25 cellular contexts compared by ENCODE assay signal in genomic region chr2:167675906-167676305, GRCh38.
DNase-seq lines count a peak whose midpoint lies in the region; ATAC-seq and TF ChIP-seq lines count a peak whose summit lies in the region.
"Had no signal": no experiment of that assay in that cellular context is flagged by ENCODE, and none has a peak within 500 bp of the region (broad histone marks: within the 10 kb centered on the region; RNA-seq: fewer than 3 reads in every experiment).

No MANE protein-coding gene starts in this region.

- H3K4me3 ChIP-seq in Karpas-422 (ENCODE audit: low read length) (no peak overlapping the region), osteoblast (ENCODE audit: insufficient read depth, low read length) (no peak overlapping the region)
- H3K4me3 ChIP-seq: BLaER1, GM12878 had no signal

- no peaks in the 10 kb centered on the region for H3K9me2 ChIP-seq in Karpas-422 (replicated peaks; ENCODE audit: insufficient read depth, low read length)

- TF ChIP-seq CTCF in WTC11 (IDR thresholded peaks at IDR 0.05) = no peak
- TF ChIP-seq CTCF in osteoblast (IDR thresholded peaks at IDR 0.05; ENCODE audit: extremely low read depth, low read depth, low read length) = no peak

- H3K27ac ChIP-seq in Karpas-422 (ENCODE audit: low read length) = no peak overlapping the region
- H3K27ac ChIP-seq in osteoblast (ENCODE audit: low read depth, low read length) = no peak overlapping the region
- H3K27ac ChIP-seq: BLaER1 had no signal

- H3K27ac Mint-ChIP-seq in WTC11 = no peak overlapping the region
- no peak overlapping the region for H3K27ac Mint-ChIP-seq in effector memory CD8-positive, alpha-beta T cell
- H3K27ac Mint-ChIP-seq: CD14-positive monocyte; CD4-positive, alpha-beta memory T cell; CD4-positive, CD25-positive, alpha-beta regulatory T cell; CD8-positive, alpha-beta memory T cell had no signal

- H4K20me1 ChIP-seq in Karpas-422 (ENCODE audit: insufficient read depth, low read depth, low read length) = no peaks in the 10 kb centered on the region
- H4K20me1 ChIP-seq in osteoblast (ENCODE audit: insufficient read depth, low read length) = no peaks in the 10 kb centered on the region
- H4K20me1 ChIP-seq: BLaER1 had no signal

- H3K4me2 ChIP-seq in Karpas-422 (ENCODE audit: low read depth, low read length, poor library complexity, severe bottlenecking) (no peak overlapping the region), osteoblast (ENCODE audit: insufficient read depth, low read length) (no peak overlapping the region)
- H3K4me2 ChIP-seq: BLaER1 had no signal

- H3K79me2 ChIP-seq in Karpas-422 (ENCODE audit: low read length) (no peaks in the 10 kb centered on the region), osteoblast (ENCODE audit: insufficient read depth, low read length) (no peaks in the 10 kb centered on the region)

- peak; percentile 17 for DNase-seq in Karpas-422
- peak; percentile 18 for DNase-seq in WTC11 (ENCODE audit: low spot score)
- DNase-seq in osteoblast (ENCODE audit: insufficient read length, low spot score, missing footprints) = peak; percentile 19
- no peak for DNase-seq in effector memory CD8-positive, alpha-beta T cell
- no peak for DNase-seq in hypothalamus (lab: John Stamatoyannopoulos, UW)
- DNase-seq: 8988T; ACHN; BE2C; C1 segment of cervical spinal cord; CD4-positive, alpha-beta memory T cell; CD4-positive, CD25-positive, alpha-beta regulatory T cell; CD8-positive, alpha-beta memory T cell; COR-L47; DMS 273 treated with DMSO at 0.1 percent for 48 hours; DMS153; DMS53; DMS79; DND-41; EL; GDM1 had no signal

- H3K9ac ChIP-seq in Karpas-422 (ENCODE audit: low read length) = no peak overlapping the region
- H3K9ac ChIP-seq: BLaER1 had no signal

- H3K36me3 Mint-ChIP-seq in WTC11 = no peaks in the 10 kb centered on the region; the same call in 1 of the 2 replicates
- H3K36me3 Mint-ChIP-seq in effector memory CD8-positive, alpha-beta T cell (ENCODE audit: insufficient read depth) = no peaks in the 10 kb centered on the region
- H3K36me3 Mint-ChIP-seq: CD14-positive monocyte; CD4-positive, alpha-beta memory T cell; CD4-positive, CD25-positive, alpha-beta regulatory T cell; CD8-positive, alpha-beta memory T cell had no signal

- H3K9me3 Mint-ChIP-seq in WTC11 = peaks cover 5% of the 10 kb centered on the region
- H3K9me3 Mint-ChIP-seq in effector memory CD8-positive, alpha-beta T cell = peaks cover 0 to 7% of the 10 kb centered on the region in 2 donors

- H3K27me3 ChIP-seq in Karpas-422 (ENCODE audit: low read length) = no peaks in the 10 kb centered on the region
- no peaks in the 10 kb centered on the region for H3K27me3 ChIP-seq in osteoblast (ENCODE audit: insufficient read depth, low read length)
- H3K27me3 ChIP-seq: BE2C, BLaER1 had no signal

- H3K27me3 Mint-ChIP-seq in WTC11 (ENCODE audit: low read depth) = no peaks in the 10 kb centered on the region
- no peaks in the 10 kb centered on the region for H3K27me3 Mint-ChIP-seq in effector memory CD8-positive, alpha-beta T cell
- H3K27me3 Mint-ChIP-seq: CD4-positive, alpha-beta memory T cell; CD4-positive, CD25-positive, alpha-beta regulatory T cell; CD8-positive, alpha-beta memory T cell had no signal

- H3K36me3 ChIP-seq in Karpas-422 (ENCODE audit: insufficient read depth, low read length) (no peaks in the 10 kb centered on the region), osteoblast (ENCODE audit: insufficient read depth, low read length) (no peaks in the 10 kb centered on the region)
- H3K36me3 ChIP-seq: BE2C, BLaER1 had no signal

- CTCF ChIA-PET in WTC11 (lab: Charles Lee) = no interaction called here

- POLR2A ChIA-PET in WTC11 (lab: Charles Lee) = no interaction called here

- H3K4me1 ChIP-seq in Karpas-422 (ENCODE audit: low read length) (no peaks in the 10 kb centered on the region), osteoblast (ENCODE audit: insufficient read depth, low read length) (no peaks in the 10 kb centered on the region)
- H3K4me1 ChIP-seq: BE2C, BLaER1 had no signal

- peaks cover 14% of the 10 kb centered on the region for H3K4me1 Mint-ChIP-seq in WTC11
- H3K4me1 Mint-ChIP-seq in effector memory CD8-positive, alpha-beta T cell (ENCODE audit: low read depth in 2 of 2) = no peaks in the 10 kb centered on the region
- H3K4me1 Mint-ChIP-seq: CD14-positive monocyte; CD4-positive, alpha-beta memory T cell; CD4-positive, CD25-positive, alpha-beta regulatory T cell; CD8-positive, alpha-beta memory T cell had no signal

- ATAC-seq in WTC11 (peak; percentile 72), SK-N-SH treated with all-trans-retinoic acid at 6 μM for 48 hours (no peak), GM21423 (IDR thresholded peaks at IDR 0.05; ENCODE audit: unreplicated experiment) (no peak)
- ATAC-seq in effector memory CD8-positive, alpha-beta T cell (replicated peaks) = no peak
- ATAC-seq: GM12878 had no signal

- no peak overlapping the region for H3K4me3 Mint-ChIP-seq in WTC11
- H3K4me3 Mint-ChIP-seq in effector memory CD8-positive, alpha-beta T cell = no peak overlapping the region
- H3K4me3 Mint-ChIP-seq: CD14-positive monocyte; CD4-positive, CD25-positive, alpha-beta regulatory T cell; CD8-positive, alpha-beta memory T cell had no signal

- peak overlapping the region; percentile 14; the same call in 1 of the 2 replicates for H2AFZ ChIP-seq in Karpas-422 (ENCODE audit: low read length)
- H2AFZ ChIP-seq in osteoblast (ENCODE audit: low read length) = no peak overlapping the region

- peaks cover 6% of the 10 kb centered on the region for H3K9me3 ChIP-seq in Karpas-422 (ENCODE audit: low read length)
- H3K9me3 ChIP-seq in osteoblast (ENCODE audit: low read depth, low read length) = no peaks in the 10 kb centered on the region
- H3K9me3 ChIP-seq: BE2C had no signal

TF ChIP-seq in WTC11, 78 proteins besides CTCF, POLR2A, EP300 and RAD21 (continues in another document):
- TF ChIP-seq ATF1 (CRISPR knock-in tag; IDR thresholded peaks at IDR 0.05) = no peak
- no peak for TF ChIP-seq ZNF512 (CRISPR knock-in tag; IDR thresholded peaks at IDR 0.05; ENCODE audit: borderline replicate concordance)
- no peak for TF ChIP-seq ZBTB21 (CRISPR knock-in tag; IDR thresholded peaks at IDR 0.05; ENCODE audit: borderline replicate concordance)
- no peak for TF ChIP-seq TP53 (CRISPR knock-in tag; IDR thresholded peaks at IDR 0.05)
- TF ChIP-seq PREB (CRISPR knock-in tag; IDR thresholded peaks at IDR 0.05; ENCODE audit: borderline replicate concordance) = no peak
- TF ChIP-seq NFE2L1 (CRISPR knock-in tag; IDR thresholded peaks at IDR 0.05) = no peak
- no peak for TF ChIP-seq ZNF396 (CRISPR knock-in tag; IDR thresholded peaks at IDR 0.05; ENCODE audit: borderline replicate concordance)

TF ChIP-seq in SK-N-SH treated with all-trans-retinoic acid at 6 μM for 48 hours, 23 proteins besides CTCF, POLR2A, EP300 and RAD21:
- TF ChIP-seq PPARA (CRISPR knock-in tag; IDR thresholded peaks at IDR 0.05; ENCODE audit: borderline replicate concordance) (no peak), ZNF70 (CRISPR knock-in tag; IDR thresholded peaks at IDR 0.05) (no peak), ZFP3 (CRISPR knock-in tag; IDR thresholded peaks at IDR 0.05) (no peak), BACH2 (CRISPR knock-in tag; IDR thresholded peaks at IDR 0.05; ENCODE audit: borderline replicate concordance) (no peak), OSR1 (CRISPR knock-in tag; IDR thresholded peaks at IDR 0.05) (no peak), RARB (CRISPR knock-in tag; IDR thresholded peaks at IDR 0.05) (no peak), ESRRG (CRISPR knock-in tag; IDR thresholded peaks at IDR 0.05) (no peak), TOX (CRISPR knock-in tag; IDR thresholded peaks at IDR 0.05; ENCODE audit: borderline replicate concordance) (no peak), TCF4 (CRISPR knock-in tag; IDR thresholded peaks at IDR 0.05; ENCODE audit: borderline replicate concordance) (no peak), ZFP30 (CRISPR knock-in tag; IDR thresholded peaks at IDR 0.05) (no peak), POU6F1 (CRISPR knock-in tag; IDR thresholded peaks at IDR 0.05; ENCODE audit: borderline replicate concordance, low read depth) (no peak), ZNF565 (CRISPR knock-in tag; conservative IDR thresholded peaks at IDR 0.05; ENCODE audit: low read depth) (no peak), ISL1 (CRISPR knock-in tag; IDR thresholded peaks at IDR 0.05) (no peak), GLIS3 (CRISPR knock-in tag; IDR thresholded peaks at IDR 0.05) (no peak), ZNF8 (CRISPR knock-in tag; IDR thresholded peaks at IDR 0.05) (no peak), CSRNP3 (CRISPR knock-in tag; IDR thresholded peaks at IDR 0.05) (no peak), ZC3H10 (CRISPR knock-in tag; IDR thresholded peaks at IDR 0.05) (no peak), CSDC2 (CRISPR knock-in tag; IDR thresholded peaks at IDR 0.05) (no peak), SNAI2 (CRISPR knock-in tag; IDR thresholded peaks at IDR 0.05) (no peak)

Comparison
In these comparisons a context has a peak if more than half of its experiments do, and no peak if none do; other contexts are left out.
1. DNase-seq: peak in Karpas-422 (single experiment), WTC11 (single experiment) and osteoblast (single experiment); none in effector memory CD8-positive, alpha-beta T cell (0 of 3) and hypothalamus (0 of 51).